ENCODE assay signal across 10 cellular contexts in genomic region chr16:14186954-14187306, GRCh38.
DNase-seq lines count a peak whose midpoint lies in the region; ATAC-seq and TF ChIP-seq lines count a peak whose summit lies in the region.
"Had no signal": no experiment of that assay in that cellular context is flagged by ENCODE, and none has a peak within 500 bp of the region (broad histone marks: within the 10 kb centered on the region; RNA-seq: fewer than 3 reads in every experiment).

No MANE protein-coding gene starts in this region.

- 49 to 56% methylated on average over 1 of the region's 1 CpG for WGBS in heart right ventricle, 2 donors

- no peak for ATAC-seq in T-cell (replicated peaks in 1 of 4)
- ATAC-seq in heart right ventricle: peak; percentile 50 to 74 (median 65)
- ATAC-seq in HG03135 (IDR thresholded peaks at IDR 0.05; ENCODE audit: unreplicated experiment): no peak
- ATAC-seq in stimulated activated naive B cell treated with anti-CD40 and anti-IgM and Interleukin-4, amounts not matched to agents 10 μg/mL and 1 μg/mL and 100 μg/mL, for 72 hours (replicated peaks): no peak

- H3K9me3 ChIP-seq in BE2C (no peaks in the 10 kb centered on the region), heart right ventricle (no peaks in the 10 kb centered on the region), SJCRH30 (replicated peaks) (no peaks in the 10 kb centered on the region)
- H3K9me3 ChIP-seq: SJSA1 had no signal

- DNase-seq in BE2C (no peak), T-cell (no peak), heart right ventricle (no peak), progenitor cell of endocrine pancreas (ENCODE audit: low spot score, unreplicated experiment) (no peak), SJCRH30 (no peak)
- no peak for DNase-seq in stimulated activated naive B cell treated with anti-CD40 and anti-IgM and Interleukin-4, amounts not matched to agents 10 μg/mL and 1 μg/mL and 100 μg/mL, for 72 hours
- DNase-seq in stimulated activated CD4-positive, alpha-beta T cell treated with anti-CD3 and anti-CD28 coated beads, Interleukin-4, amount 100 ng/mL, for 24 hours: no peak
- DNase-seq: stimulated activated CD4-positive, alpha-beta T cell treated with anti-CD3 and anti-CD28 coated beads, Interleukin-12 subunit alpha, Interleukin-12 subunit beta, amount 100 ng/mL, for 4 hours had no signal

- no peaks in the 10 kb centered on the region for H3K27me3 Mint-ChIP-seq in T-cell
- no peaks in the 10 kb centered on the region for H3K27me3 Mint-ChIP-seq in progenitor cell of endocrine pancreas
- no peaks in the 10 kb centered on the region for H3K27me3 Mint-ChIP-seq in stimulated activated naive B cell treated with anti-CD40 and anti-IgM and Interleukin-4, amounts not matched to agents 10 μg/mL and 1 μg/mL and 100 μg/mL, for 72 hours

- H3K27ac ChIP-seq in heart right ventricle (peak overlapping the region; percentile 32 to 86 (median 78)), SJCRH30 (no peak overlapping the region)
- H3K27ac ChIP-seq: SJSA1 had no signal

- no peaks in the 10 kb centered on the region for H3K27me3 ChIP-seq in BE2C
- no peaks in the 10 kb centered on the region for H3K27me3 ChIP-seq in heart right ventricle
- H3K27me3 ChIP-seq in SJCRH30: no peaks in the 10 kb centered on the region
- H3K27me3 ChIP-seq: SJSA1 had no signal

- H3K27ac Mint-ChIP-seq in T-cell: peak overlapping the region in 1 of 2 donors; percentile 59
- H3K27ac Mint-ChIP-seq in progenitor cell of endocrine pancreas: peak overlapping the region; percentile 88
- no peak overlapping the region for H3K27ac Mint-ChIP-seq in stimulated activated naive B cell treated with anti-CD40 and anti-IgM and Interleukin-4, amounts not matched to agents 10 μg/mL and 1 μg/mL and 100 μg/mL, for 72 hours

- H3K4me3 Mint-ChIP-seq in T-cell (peak overlapping the region in 2 of 3 donors; percentile 55 to 79), progenitor cell of endocrine pancreas (ENCODE audit: low read depth) (peak overlapping the region; percentile 72)
- H3K4me3 Mint-ChIP-seq in stimulated activated naive B cell treated with anti-CD40 and anti-IgM and Interleukin-4, amounts not matched to agents 10 μg/mL and 1 μg/mL and 100 μg/mL, for 72 hours: no peak overlapping the region

- CTCF ChIA-PET in T-cell (lab: Charles Lee): no interaction called here

- POLR2A ChIA-PET in T-cell (lab: Charles Lee): interaction anchor here in 1 of 2 donors (0.5 kb wide), 1 partner anchor 430 kb away, joined by 6 read pairs; no protein-coding TSS in a partner anchor

- H3K4me1 ChIP-seq in BE2C (0 out of 2 replicates have a peak, but pooled peaks cover 3% of the 10 kb centered on the region), heart right ventricle (peaks cover 4 to 72% (median 43%) of the 10 kb centered on the region in 9 donors), SJCRH30 (0 out of 2 replicates have a peak, but pooled peaks cover 5% of the 10 kb centered on the region)

- H3K9me3 Mint-ChIP-seq in T-cell (no peaks in the 10 kb centered on the region), progenitor cell of endocrine pancreas (ENCODE audit: low read depth) (no peaks in the 10 kb centered on the region)
- no peaks in the 10 kb centered on the region for H3K9me3 Mint-ChIP-seq in stimulated activated naive B cell treated with anti-CD40 and anti-IgM and Interleukin-4, amounts not matched to agents 10 μg/mL and 1 μg/mL and 100 μg/mL, for 72 hours

- H3K4me1 Mint-ChIP-seq in T-cell (peaks cover 18 to 39% (median 27%) of the 10 kb centered on the region in 3 donors), progenitor cell of endocrine pancreas (ENCODE audit: low read depth) (peaks cover 61% of the 10 kb centered on the region)
- H3K4me1 Mint-ChIP-seq in stimulated activated naive B cell treated with anti-CD40 and anti-IgM and Interleukin-4, amounts not matched to agents 10 μg/mL and 1 μg/mL and 100 μg/mL, for 72 hours: peaks cover 8 to 36% of the 10 kb centered on the region in 2 donors

- H3K4me3 ChIP-seq in BE2C (ENCODE audit: low read depth, low read length): peak overlapping the region; percentile 61
- H3K4me3 ChIP-seq in heart right ventricle: peak overlapping the region; percentile 13 to 63 (median 50)
- H3K4me3 ChIP-seq in SJCRH30: no peak overlapping the region

- intact Hi-C loops in heart right ventricle (cut with DNase I): loop anchor here in 8 of 10 donors (5.0 to 10.0 kb wide), 13 partner anchors 55 to 265 kb away; partner anchors contain the start of genes ERCC4 (in 4 of the 8) and MRTFB (in 3 of the 8)

- no peak for TF ChIP-seq CTCF in BE2C (IDR thresholded peaks at IDR 0.05; ENCODE audit: low read depth, low read length)
- no peak for TF ChIP-seq CTCF in heart right ventricle (IDR thresholded peaks at IDR 0.05)
- TF ChIP-seq CTCF in progenitor cell of endocrine pancreas (IDR thresholded peaks at IDR 0.05; ENCODE audit: unreplicated experiment): no peak

- H3K36me3 Mint-ChIP-seq in T-cell (no peaks in the 10 kb centered on the region), progenitor cell of endocrine pancreas (ENCODE audit: insufficient read depth) (no peaks in the 10 kb centered on the region)
- peaks cover 0 to 2% of the 10 kb centered on the region in 2 donors for H3K36me3 Mint-ChIP-seq in stimulated activated naive B cell treated with anti-CD40 and anti-IgM and Interleukin-4, amounts not matched to agents 10 μg/mL and 1 μg/mL and 100 μg/mL, for 72 hours

- H3K36me3 ChIP-seq in BE2C: no peaks in the 10 kb centered on the region
- no peaks in the 10 kb centered on the region for H3K36me3 ChIP-seq in heart right ventricle
- H3K36me3 ChIP-seq in SJCRH30: no peaks in the 10 kb centered on the region
- H3K36me3 ChIP-seq: SJSA1 had no signal

Comparison
In these comparisons a context has a peak if more than half of its experiments do, and no peak if none do; other contexts are left out.
1. ATAC-seq: peak in heart right ventricle (8 of 8); none in T-cell (0 of 4), HG03135 (single experiment) and stimulated activated naive B cell treated with anti-CD40 and anti-IgM and Interleukin-4, amounts not matched to agents 10 μg/mL and 1 μg/mL and 100 μg/mL, for 72 hours (0 of 2).
2. H3K4me3 Mint-ChIP-seq: peak in T-cell (2 of 3) and progenitor cell of endocrine pancreas (single experiment); none in stimulated activated naive B cell treated with anti-CD40 and anti-IgM and Interleukin-4, amounts not matched to agents 10 μg/mL and 1 μg/mL and 100 μg/mL, for 72 hours (0 of 2).